ENCODE assay signal across 1 cellular context in the genomic region with DNA sequence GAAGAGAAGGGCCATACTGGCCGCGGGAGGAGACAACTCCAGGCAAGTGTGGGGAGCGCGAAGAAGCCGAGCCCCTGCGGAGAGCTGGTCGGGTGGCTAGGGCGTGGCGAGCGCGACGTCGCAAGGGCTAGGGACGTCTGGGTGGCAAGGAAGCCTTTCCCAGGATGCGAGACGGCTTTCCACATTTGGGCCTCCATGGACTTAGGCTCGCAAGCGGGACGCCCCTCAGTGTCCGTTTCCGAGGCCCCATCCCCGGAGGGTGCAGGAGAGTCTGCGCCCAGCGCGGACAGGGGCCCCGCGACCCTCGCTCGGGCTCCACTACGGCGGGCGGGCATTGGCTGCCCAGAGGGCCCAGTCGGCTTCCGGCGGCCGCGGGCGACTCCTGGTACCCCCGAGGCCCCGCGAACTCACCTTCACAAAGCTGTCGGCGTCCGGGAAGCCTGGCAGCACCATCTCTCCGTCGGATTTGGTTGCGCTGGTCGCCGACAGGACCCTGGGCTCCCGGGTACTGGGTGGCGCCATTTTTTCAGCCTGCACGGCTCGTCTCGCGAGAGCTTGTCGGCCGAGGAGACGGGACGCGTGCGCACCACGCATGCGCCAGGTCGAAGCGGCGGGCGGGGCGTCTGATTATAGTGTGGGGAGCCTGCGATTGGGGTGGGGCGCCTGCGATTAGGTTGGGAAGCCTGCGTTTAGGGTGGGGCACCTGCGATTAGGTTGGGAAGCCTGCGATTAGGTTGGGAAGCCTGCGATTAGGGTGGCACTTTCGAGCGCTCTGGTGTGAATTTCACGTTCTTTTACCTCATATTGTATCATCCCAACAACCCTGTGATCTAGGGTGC.
TF ChIP-seq lines count a peak whose summit lies in the region.

A gene (minus strand): TSS at position 560 of the 839 bp plus-strand sequence. CDS start 38 bp downstream, at position 522.

TF ChIP-seq in K562, 482 proteins besides CTCF, POLR2A, EP300 and RAD21 (continued from another document):
- TF ChIP-seq, protein P1, sequence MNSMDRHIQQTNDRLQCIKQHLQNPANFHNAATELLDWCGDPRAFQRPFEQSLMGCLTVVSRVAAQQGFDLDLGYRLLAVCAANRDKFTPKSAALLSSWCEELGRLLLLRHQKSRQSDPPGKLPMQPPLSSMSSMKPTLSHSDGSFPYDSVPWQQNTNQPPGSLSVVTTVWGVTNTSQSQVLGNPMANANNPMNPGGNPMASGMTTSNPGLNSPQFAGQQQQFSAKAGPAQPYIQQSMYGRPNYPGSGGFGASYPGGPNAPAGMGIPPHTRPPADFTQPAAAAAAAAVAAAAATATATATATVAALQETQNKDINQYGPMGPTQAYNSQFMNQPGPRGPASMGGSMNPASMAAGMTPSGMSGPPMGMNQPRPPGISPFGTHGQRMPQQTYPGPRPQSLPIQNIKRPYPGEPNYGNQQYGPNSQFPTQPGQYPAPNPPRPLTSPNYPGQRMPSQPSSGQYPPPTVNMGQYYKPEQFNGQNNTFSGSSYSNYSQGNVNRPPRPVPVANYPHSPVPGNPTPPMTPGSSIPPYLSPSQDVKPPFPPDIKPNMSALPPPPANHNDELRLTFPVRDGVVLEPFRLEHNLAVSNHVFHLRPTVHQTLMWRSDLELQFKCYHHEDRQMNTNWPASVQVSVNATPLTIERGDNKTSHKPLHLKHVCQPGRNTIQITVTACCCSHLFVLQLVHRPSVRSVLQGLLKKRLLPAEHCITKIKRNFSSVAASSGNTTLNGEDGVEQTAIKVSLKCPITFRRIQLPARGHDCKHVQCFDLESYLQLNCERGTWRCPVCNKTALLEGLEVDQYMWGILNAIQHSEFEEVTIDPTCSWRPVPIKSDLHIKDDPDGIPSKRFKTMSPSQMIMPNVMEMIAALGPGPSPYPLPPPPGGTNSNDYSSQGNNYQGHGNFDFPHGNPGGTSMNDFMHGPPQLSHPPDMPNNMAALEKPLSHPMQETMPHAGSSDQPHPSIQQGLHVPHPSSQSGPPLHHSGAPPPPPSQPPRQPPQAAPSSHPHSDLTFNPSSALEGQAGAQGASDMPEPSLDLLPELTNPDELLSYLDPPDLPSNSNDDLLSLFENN (IDR thresholded peaks at IDR 0.05; ENCODE audit: low read depth in 2 of 2, low read length in 2 of 2) = no peak
- TF ChIP-seq CBX5 (IDR thresholded peaks at IDR 0.05; ENCODE audit: borderline replicate concordance, low read depth) (no peak), NEUROD1 (IDR thresholded peaks at IDR 0.05; ENCODE audit: borderline replicate concordance, low read depth, low read length, partially characterized antibody) (peak; percentile 64), MIER1 (IDR thresholded peaks at IDR 0.05; ENCODE audit: low read depth) (no peak), PHF8 (IDR thresholded peaks at IDR 0.05; ENCODE audit: borderline replicate concordance, low read length) (peak; percentile 99), RNF2 (IDR thresholded peaks at IDR 0.05) (peak; percentile 43; the same call in 1 of the 2 replicates), ZSCAN32 (CRISPR knock-in tag; IDR thresholded peaks at IDR 0.05) (no peak), SMARCE1 (IDR thresholded peaks at IDR 0.05) (no peak), MEF2D (tag; conservative IDR thresholded peaks at IDR 0.05; ENCODE audit: low read depth) (no peak), TARDBP (IDR thresholded peaks at IDR 0.05) (no peak), HDAC8 (tag; IDR thresholded peaks at IDR 0.05) (no peak), CBFA2T2 (conservative IDR thresholded peaks at IDR 0.05) (no peak), HCFC1 (IDR thresholded peaks at IDR 0.05; ENCODE audit: low read depth, low read length) (peak; percentile 63), SNRNP70 (optimal IDR thresholded peaks at IDR 0.05; ENCODE audit: low read depth, low read length) (no peak), ZNF212 (CRISPR knock-in tag; IDR thresholded peaks at IDR 0.05) (0 out of 2 replicates have a peak, but pooled peaks have one; percentile 71), TAF1 (IDR thresholded peaks at IDR 0.05; ENCODE audit: control insufficient read depth, extremely low read depth, insufficient read depth, low read length, severe bottlenecking) (peak; percentile 95)
- TF ChIP-seq, protein P2, sequence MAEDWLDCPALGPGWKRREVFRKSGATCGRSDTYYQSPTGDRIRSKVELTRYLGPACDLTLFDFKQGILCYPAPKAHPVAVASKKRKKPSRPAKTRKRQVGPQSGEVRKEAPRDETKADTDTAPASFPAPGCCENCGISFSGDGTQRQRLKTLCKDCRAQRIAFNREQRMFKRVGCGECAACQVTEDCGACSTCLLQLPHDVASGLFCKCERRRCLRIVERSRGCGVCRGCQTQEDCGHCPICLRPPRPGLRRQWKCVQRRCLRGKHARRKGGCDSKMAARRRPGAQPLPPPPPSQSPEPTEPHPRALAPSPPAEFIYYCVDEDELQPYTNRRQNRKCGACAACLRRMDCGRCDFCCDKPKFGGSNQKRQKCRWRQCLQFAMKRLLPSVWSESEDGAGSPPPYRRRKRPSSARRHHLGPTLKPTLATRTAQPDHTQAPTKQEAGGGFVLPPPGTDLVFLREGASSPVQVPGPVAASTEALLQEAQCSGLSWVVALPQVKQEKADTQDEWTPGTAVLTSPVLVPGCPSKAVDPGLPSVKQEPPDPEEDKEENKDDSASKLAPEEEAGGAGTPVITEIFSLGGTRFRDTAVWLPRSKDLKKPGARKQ (CRISPR knock-in tag; IDR thresholded peaks at IDR 0.05) = no peak
- TF ChIP-seq, protein P3, sequence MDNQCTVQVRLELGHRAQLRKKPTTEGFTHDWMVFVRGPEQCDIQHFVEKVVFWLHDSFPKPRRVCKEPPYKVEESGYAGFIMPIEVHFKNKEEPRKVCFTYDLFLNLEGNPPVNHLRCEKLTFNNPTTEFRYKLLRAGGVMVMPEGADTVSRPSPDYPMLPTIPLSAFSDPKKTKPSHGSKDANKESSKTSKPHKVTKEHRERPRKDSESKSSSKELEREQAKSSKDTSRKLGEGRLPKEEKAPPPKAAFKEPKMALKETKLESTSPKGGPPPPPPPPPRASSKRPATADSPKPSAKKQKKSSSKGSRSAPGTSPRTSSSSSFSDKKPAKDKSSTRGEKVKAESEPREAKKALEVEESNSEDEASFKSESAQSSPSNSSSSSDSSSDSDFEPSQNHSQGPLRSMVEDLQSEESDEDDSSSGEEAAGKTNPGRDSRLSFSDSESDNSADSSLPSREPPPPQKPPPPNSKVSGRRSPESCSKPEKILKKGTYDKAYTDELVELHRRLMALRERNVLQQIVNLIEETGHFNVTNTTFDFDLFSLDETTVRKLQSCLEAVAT (IDR thresholded peaks at IDR 0.05) = no peak
